In the genomic region with DNA sequence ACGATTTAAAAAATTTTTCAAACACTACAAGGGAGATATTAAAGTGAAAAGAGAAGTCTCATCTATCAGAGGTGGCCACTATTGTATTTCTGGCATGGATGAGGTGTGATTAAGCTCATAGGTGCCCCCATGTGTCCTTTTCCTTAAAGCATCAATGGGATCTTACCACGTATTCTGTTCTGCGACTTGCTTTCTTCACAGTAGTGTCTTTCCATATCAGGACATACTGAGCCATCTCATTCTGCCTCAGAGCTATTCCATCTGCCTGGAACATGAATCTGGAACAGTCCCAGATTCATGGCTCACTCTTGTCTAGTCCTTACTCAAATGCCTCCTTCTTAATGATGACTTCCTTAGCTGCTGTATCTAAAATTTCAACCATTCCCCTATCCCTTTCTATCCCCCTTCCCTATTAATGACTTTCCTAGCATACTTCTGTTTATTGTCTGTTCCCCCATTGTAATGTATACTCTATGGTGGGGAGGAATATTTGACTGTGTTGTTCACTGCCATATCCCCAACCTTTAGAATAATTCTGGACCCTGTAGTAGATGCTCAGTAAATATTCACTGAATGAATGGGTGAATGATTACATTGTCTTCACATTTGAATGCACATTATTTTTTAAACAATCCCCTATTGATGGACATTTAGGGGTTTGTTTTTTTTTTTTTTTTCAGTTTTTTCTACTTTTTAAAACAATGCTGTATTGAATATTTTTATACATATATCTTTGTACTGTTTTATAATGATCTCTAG, we compare ENCODE assay signal across 20 cellular contexts. TPM values are rescaled to one million over a fixed set of nuclear protein-coding genes. Genes with fewer than 3 reads are reported as not detected.
DNase-seq lines count a peak whose midpoint lies in the region; ATAC-seq and TF ChIP-seq lines count a peak whose summit lies in the region.
"Had no signal": no experiment of that assay in that cellular context is flagged by ENCODE, and none has a peak within 500 bp of the region (broad histone marks: within the 10 kb centered on the region; RNA-seq: fewer than 3 reads in every experiment).

No MANE protein-coding gene starts in this region.

- H4K20me1 ChIP-seq in OCI-LY7 (ENCODE audit: insufficient read depth, low read length): no peaks in the 10 kb centered on the region

- H4K8ac ChIP-seq in mesenchymal stem cell (ENCODE audit: low read length): no peak overlapping the region

- H3K14ac ChIP-seq in mesenchymal stem cell (ENCODE audit: low read length in 2 of 2): no peak overlapping the region

- H3K79me1 ChIP-seq in mesenchymal stem cell (replicated peaks; ENCODE audit: low read length, poor library complexity, severe bottlenecking): peaks cover 19% of the 10 kb centered on the region

- H3K36me3 ChIP-seq in mesenchymal stem cell (ENCODE audit: control insufficient read depth in 1 of 2, insufficient read depth in 2 of 2, low read depth in 1 of 2, low read length in 2 of 2) (peaks cover 0 to 31% of the 10 kb centered on the region in 2 experiments), transverse colon (peaks cover 0 to 5% (median 2%) of the 10 kb centered on the region in 4 donors), OCI-LY7 (ENCODE audit: insufficient read depth, low read length) (peaks cover 66% of the 10 kb centered on the region)

- no peak overlapping the region for H3K9ac ChIP-seq in mesenchymal stem cell (ENCODE audit: low read length)

- H3K27ac ChIP-seq in caudate nucleus (ENCODE audit: low read depth, low read length): peak overlapping the region; percentile 32
- H3K27ac ChIP-seq in mesenchymal stem cell (ENCODE audit: low read length, poor library complexity, severe bottlenecking): peak overlapping the region; percentile 82
- H3K27ac ChIP-seq in transverse colon: peak overlapping the region; percentile 55 to 95 (median 81)
- no peak overlapping the region for H3K27ac ChIP-seq in OCI-LY7 (ENCODE audit: low read depth, low read length, poor library complexity, severe bottlenecking)
- H3K27ac ChIP-seq: 22Rv1, C4-2B, PC-9, WERI-Rb-1 had no signal

- H2BK120ac ChIP-seq in mesenchymal stem cell (ENCODE audit: low read depth, low read length): no peak overlapping the region

- TF ChIP-seq POLR2A in transverse colon (IDR thresholded peaks at IDR 0.05): no peak

- no peak overlapping the region for H3K18ac ChIP-seq in mesenchymal stem cell (ENCODE audit: low read depth in 1 of 2, low read length in 2 of 2)

- H3K27me3 ChIP-seq in mesenchymal stem cell (ENCODE audit: control insufficient read depth in 1 of 2, insufficient read depth in 1 of 2, low read length in 2 of 2) (peaks cover 0 to 5% of the 10 kb centered on the region in 2 experiments), transverse colon (no peaks in the 10 kb centered on the region)

- POLR2A ChIA-PET in OCI-LY7 (lab: Charles Lee): interaction anchor here (0.8 to 1.8 kb wide), 3 partner anchors 11 to 29 kb away, joined by 3 to 5 read pairs (median 3); a partner anchor contains a TSS

- intact Hi-C loops in transverse colon (cut with DNase I; ENCODE audit: low total_unique reads): loop anchor here (10.0 kb wide), 1 partner anchor 55 kb away; a partner anchor contains a TSS
- intact Hi-C loops in OCI-LY7 (cut with micrococcal nuclease; ENCODE audit: unreplicated experiment): no loop called here

- no peak overlapping the region for H2BK15ac ChIP-seq in mesenchymal stem cell (ENCODE audit: low read depth, poor library complexity, severe bottlenecking)

- H3K4me1 ChIP-seq in mesenchymal stem cell (ENCODE audit: control insufficient read depth, insufficient read depth, low read depth, low read length) (peaks cover 16% of the 10 kb centered on the region), transverse colon (peaks cover 4 to 57% (median 21%) of the 10 kb centered on the region in 4 donors), OCI-LY7 (ENCODE audit: insufficient read depth, low read length, poor library complexity, severe bottlenecking) (no peaks in the 10 kb centered on the region)

- in situ Hi-C loops in transverse colon (cut with MboI; ENCODE audit: low pct_ligation_motif_present in 1 of 4, low pct_unique_long_range_greater_than_20kb in 1 of 4, low sequenced_read_pairs in 3 of 4): loop anchor here in 3 of 4 donors (25.0 kb wide), 2 partner anchors 147 to 297 kb away; a partner anchor contains a TSS

- no peaks in the 10 kb centered on the region for H3K9me2 ChIP-seq in OCI-LY7 (ENCODE audit: insufficient read depth, low read length)

- H4K91ac ChIP-seq in mesenchymal stem cell (ENCODE audit: low read length): no peak overlapping the region

- H3K4me3 ChIP-seq in mesenchymal stem cell (ENCODE audit: insufficient read depth in 1 of 2, low read depth in 1 of 2, low read length in 2 of 2): no peak overlapping the region
- H3K4me3 ChIP-seq in transverse colon: no peak overlapping the region
- H3K4me3 ChIP-seq in OCI-LY7 (ENCODE audit: low read depth, low read length, poor library complexity, severe bottlenecking): no peak overlapping the region
- H3K4me3 ChIP-seq: PC-9 had no signal

- H3K9me3 ChIP-seq in mesenchymal stem cell (ENCODE audit: control insufficient read depth, low read length): no peaks in the 10 kb centered on the region
- no peaks in the 10 kb centered on the region for H3K9me3 ChIP-seq in transverse colon
- no peaks in the 10 kb centered on the region for H3K9me3 ChIP-seq in OCI-LY7 (ENCODE audit: low read length)

- H3K23ac ChIP-seq in mesenchymal stem cell (ENCODE audit: low read length in 2 of 2): no peak overlapping the region

- BruUV-seq in OCI-LY7 (replicated peaks; lab: Mats Ljungman, UMichigan): no TSS peak

- ATAC-seq in GM18867 (IDR thresholded peaks at IDR 0.05; ENCODE audit: unreplicated experiment): no peak

- no peak overlapping the region for H3K4ac ChIP-seq in mesenchymal stem cell (ENCODE audit: low read depth in 1 of 2, low read length in 2 of 2)

- DNase-seq in NCI-H2227 treated with DMSO at 0.1 percent for 48 hours (lab: John Stamatoyannopoulos, UW): peak; percentile 10
- no peak for DNase-seq in NCI-H2227 (lab: John Stamatoyannopoulos, UW; ENCODE audit: unreplicated experiment)
- DNase-seq in caudate nucleus (lab: John Stamatoyannopoulos, UW): peak in 1 of 61 donors; percentile 9
- DNase-seq in mesenchymal stem cell: no peak
- no peak for DNase-seq in transverse colon
- no peak for DNase-seq in NCI-H1105 treated with DMSO at 0.1 percent for 48 hours (lab: John Stamatoyannopoulos, UW)
- no peak for DNase-seq in OCI-LY7 (ENCODE audit: low spot score)
- DNase-seq: activated gamma-delta T cell treated with Interleukin-2 at 50 U/mL for 16 hours, DMS53, KG1, NCI-H1436, NCI-H446 treated with DMSO at 0.1 percent for 48 hours, nucleus accumbens, PC-9, small intestine, WERI-Rb-1 had no signal

- CTCF ChIA-PET in OCI-LY7 (lab: Charles Lee; ENCODE audit: unreplicated experiment): no interaction called here

- TF ChIP-seq CTCF in transverse colon (IDR thresholded peaks at IDR 0.05): no peak
- TF ChIP-seq CTCF in OCI-LY7 (conservative IDR thresholded peaks at IDR 0.05; ENCODE audit: low read length): no peak

- TF ChIP-seq EP300 in transverse colon (IDR thresholded peaks at IDR 0.05; ENCODE audit: low read depth): no peak

- H3K4me2 ChIP-seq in mesenchymal stem cell (ENCODE audit: low read length, poor library complexity, severe bottlenecking) (no peak overlapping the region), OCI-LY7 (ENCODE audit: low read length) (no peak overlapping the region)
- H3K4me2 ChIP-seq: PC-9 had no signal

- H2BK5ac ChIP-seq in mesenchymal stem cell (ENCODE audit: low read depth, low read length, poor library complexity, severe bottlenecking): no peak overlapping the region

- 92% methylated on average over 2 of the region's 3 CpGs for WGBS in mesenchymal stem cell
- WGBS in transverse colon (ENCODE audit: low coverage in 1 of 2), 2 donors: 69 to 70% methylated on average over 3 of the region's 3 CpGs

- H2BK12ac ChIP-seq in mesenchymal stem cell (ENCODE audit: low read length in 2 of 2): no peak overlapping the region

- peak overlapping the region; percentile 99 for H2AK5ac ChIP-seq in mesenchymal stem cell (ENCODE audit: low read length, severe bottlenecking)

- H2AFZ ChIP-seq in mesenchymal stem cell (ENCODE audit: low read depth, low read length) (no peak overlapping the region), OCI-LY7 (ENCODE audit: low read length) (no peak overlapping the region)
- H2AFZ ChIP-seq: PC-9 had no signal

- H3K79me2 ChIP-seq in OCI-LY7 (ENCODE audit: insufficient read depth, low read depth, low read length): no peaks in the 10 kb centered on the region

RNA-seq across cellular contexts. Expression of a gene that starts 11.1 kb away (rescaled TPM):
- polyA plus RNA-seq in mesenchymal stem cell (2013, experiment 1 of 2): 41.7 TPM
- polyA plus RNA-seq in mesenchymal stem cell (2013, experiment 2 of 2): 41.6 TPM
- total RNA-seq in transverse colon (1,000 to 10,000 TPM in 1 of 4 donors, 10 to 100 TPM in 3; 22.7 to 1,127 (median 37.3) TPM), OCI-LY7 (2022) (43.7 and 49.0 TPM in 2 replicates)
- total RNA-seq in OCI-LY7 (2014; rRNA removed; shearing (Covaris generic)): 23.4 and 27.2 TPM in 2 replicates

RNA-seq across cellular contexts. Expression of a gene that starts 53.0 kb away (rescaled TPM):
- polyA plus RNA-seq in mesenchymal stem cell (2013, experiment 1 of 2): 101 TPM
- polyA plus RNA-seq in mesenchymal stem cell (2013, experiment 2 of 2): 99.5 TPM
- total RNA-seq in transverse colon (1,000 to 10,000 TPM in 1 of 4 donors, 100 to 1,000 TPM in 3; 394 to 3,499 (median 729) TPM), OCI-LY7 (2022) (not detected in 2 replicates)
- total RNA-seq in OCI-LY7 (2014; rRNA removed; shearing (Covaris generic)): not detected in 2 replicates
- total RNA-seq: PC-9 had no signal

RNA-seq across cellular contexts. Expression of a gene that starts 55.8 kb away (rescaled TPM):
- not detected for polyA plus RNA-seq in mesenchymal stem cell (2013, experiment 1 of 2)
- polyA plus RNA-seq in mesenchymal stem cell (2013, experiment 2 of 2): not detected
- total RNA-seq in transverse colon (not detected), OCI-LY7 (2022) (not detected in 2 replicates)
- total RNA-seq in OCI-LY7 (2014; rRNA removed; shearing (Covaris generic)): not detected in 2 replicates
- total RNA-seq: activated CD8-positive, alpha-beta memory T cell treated with anti-CD3 and anti-CD28 coated beads for 36 hours; PC-9 had no signal
- polyA plus RNA-seq: small intestine had no signal

RNA-seq across cellular contexts. Expression of a gene that starts 59.9 kb away (rescaled TPM):
- polyA plus RNA-seq in mesenchymal stem cell (2013, experiment 1 of 2): 30.0 TPM
- polyA plus RNA-seq in mesenchymal stem cell (2013, experiment 2 of 2): 38.6 TPM
- total RNA-seq in transverse colon (10 to 100 TPM in 3 of 4 donors, 1 to 10 TPM in 1; 9.2 to 35.2 (median 30.8) TPM), OCI-LY7 (2022) (25.0 and 28.1 TPM in 2 replicates)
- total RNA-seq in OCI-LY7 (2014; rRNA removed; shearing (Covaris generic)): 33.9 and 40.9 TPM in 2 replicates

Comparison
In these comparisons a context has a peak if more than half of its experiments do, and no peak if none do; other contexts are left out.
1. RNA of a gene that starts 53.0 kb away (total RNA-seq): 394 to 3,499 TPM in transverse colon; not detected in OCI-LY7; every median in the first group is over 100 times any median in the second.